In the genomic region with DNA sequence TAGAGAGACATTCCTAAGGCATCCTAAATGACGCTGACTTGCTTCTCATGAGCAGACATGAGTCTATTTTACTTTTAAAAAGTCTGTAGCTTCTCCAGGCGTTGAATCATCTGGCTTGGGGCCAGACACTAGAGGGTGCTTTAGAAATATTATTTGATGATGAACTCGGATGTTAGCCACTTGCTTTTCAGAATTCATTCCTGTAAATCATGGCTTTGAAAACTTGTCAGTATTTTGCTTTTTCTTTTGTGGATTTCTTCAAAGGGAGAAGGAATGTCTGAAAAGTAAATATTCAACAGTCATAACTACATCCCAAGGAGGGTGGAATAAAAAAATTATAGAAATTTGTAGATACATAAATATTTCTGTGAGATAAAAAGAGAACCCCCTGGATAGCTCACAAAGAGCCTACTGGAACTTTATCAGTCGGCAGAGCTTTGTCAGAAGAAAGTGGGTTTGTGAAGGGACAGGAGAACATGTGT, we compare ENCODE assay signal across 8 cellular contexts.
A peak's percentile ranks its signal among the peaks of the same experiment; 100 is the strongest.
DNase-seq lines count a peak whose midpoint lies in the region; ATAC-seq and TF ChIP-seq lines count a peak whose summit lies in the region.

No MANE protein-coding gene starts in this region.

- H2AK9ac ChIP-seq in IMR-90 (replicated peaks; ENCODE audit: low read depth, low read length, poor library complexity): no peak overlapping the region

- 0 out of 3 replicates have a peak overlapping the region, but pooled peaks have one; percentile 12 for H2BK15ac ChIP-seq in IMR-90 (ENCODE audit: low read depth, low read length)

- peak; percentile 27 for TF ChIP-seq RAD21 in IMR-90 (IDR thresholded peaks at IDR 0.05; ENCODE audit: low read length)

- H3K4ac ChIP-seq in IMR-90 (ENCODE audit: low read depth, low read length): peak overlapping the region; percentile 63; the same call in 1 of the 2 replicates

- H3K4me3 ChIP-seq in IMR-90 (ENCODE audit: insufficient read depth, low read depth, low read length) (no peak overlapping the region), left ventricle myocardium inferior (no peak overlapping the region), spleen (no peak overlapping the region)

- peaks cover 11% of the 10 kb centered on the region for H3K4me1 ChIP-seq in IMR-90 (ENCODE audit: control insufficient read depth, insufficient read depth, low read length)
- peaks cover 35% of the 10 kb centered on the region for H3K4me1 ChIP-seq in left ventricle myocardium inferior
- H3K4me1 ChIP-seq in spleen: peaks cover 0 to 3% (median 0%) of the 10 kb centered on the region in 6 donors

- H2AFZ ChIP-seq in IMR-90 (replicated peaks; ENCODE audit: low read length, poor library complexity): no peak overlapping the region

- intact Hi-C loops in IMR-90 (cut with micrococcal nuclease) (loop anchor here (2.0 to 10.0 kb wide), 4 partner anchors 155 to 463 kb away; a partner anchor contains a TSS), left ventricle myocardium inferior (cut with micrococcal nuclease) (no loop called here), spleen (cut with DNase I; ENCODE audit: low total_unique reads) (no loop called here)

- no TSS peak for BruUV-seq in IMR-90 (replicated peaks; lab: Mats Ljungman, UMichigan)

- no CpG with 5 or more reads among the region's 4 CpGs for WGBS in IMR-90 (ENCODE audit: extremely low coverage in 2 of 2, insufficient read length in 1 of 2), 2 experiments
- WGBS in spleen, 5 donors: 43 to 56% (median 52%) methylated on average over 4 of the region's 4 CpGs

- peak overlapping the region in 1 of 2 experiments; percentile 87; a peak in 2 of 4 replicates for H4K8ac ChIP-seq in IMR-90 (ENCODE audit: low read depth in 2 of 2, low read length in 2 of 2)

- POLR2A ChIA-PET in IMR-90 (lab: Charles Lee; ENCODE audit: unreplicated experiment): interaction anchor here (0.7 kb wide), 1 partner anchor 235 kb away, joined by 4 read pairs; no protein-coding TSS in a partner anchor

- peak overlapping the region; percentile 43; the same call in 1 of the 2 replicates for H3K9ac ChIP-seq in IMR-90 (ENCODE audit: low read depth, low read length)

- ATAC-seq in IMR-90 (ENCODE audit: low read depth) (peak; percentile 62), SK-N-SH treated with all-trans-retinoic acid at 6 μM for 48 hours (peak; percentile 53), HG03045 (IDR thresholded peaks at IDR 0.05; ENCODE audit: unreplicated experiment) (no peak)
- ATAC-seq in stimulated activated naive CD8-positive, alpha-beta T cell treated with anti-CD3 and anti-CD28 coated beads, Interleukin-15, amount 100 ng/mL, for 72 hours: no peak

- H3K9me3 ChIP-seq in IMR-90 (ENCODE audit: control insufficient read depth, insufficient read depth, low read length): no peaks in the 10 kb centered on the region
- no peaks in the 10 kb centered on the region for H3K9me3 ChIP-seq in left ventricle myocardium inferior (replicated peaks)
- no peaks in the 10 kb centered on the region for H3K9me3 ChIP-seq in spleen

- H2BK20ac ChIP-seq in IMR-90 (ENCODE audit: low read depth, low read length): 0 out of 2 replicates have a peak overlapping the region, but pooled peaks have one; percentile 44

- no peaks in the 10 kb centered on the region for H3K27me3 ChIP-seq in IMR-90 (ENCODE audit: control insufficient read depth, insufficient read depth, low read length)
- no peaks in the 10 kb centered on the region for H3K27me3 ChIP-seq in left ventricle myocardium inferior (ENCODE audit: low read depth)
- H3K27me3 ChIP-seq in spleen (replicated peaks in 1 of 7): no peaks in the 10 kb centered on the region

- H2BK120ac ChIP-seq in IMR-90 (ENCODE audit: low read depth, low read length): peak overlapping the region; percentile 84

- H4K91ac ChIP-seq in IMR-90 (ENCODE audit: insufficient read depth, low read depth, low read length): peak overlapping the region; percentile 57; the same call in 1 of the 2 replicates

- H3K14ac ChIP-seq in IMR-90 (replicated peaks; ENCODE audit: low read depth, low read length): no peak overlapping the region; the same call in 1 of the 2 replicates

- H3K9me3 Mint-ChIP-seq in stimulated activated naive CD8-positive, alpha-beta T cell treated with anti-CD3 and anti-CD28 coated beads, Interleukin-15, amount 100 ng/mL, for 72 hours: no peaks in the 10 kb centered on the region

- peak overlapping the region; percentile 83 for H2BK5ac ChIP-seq in IMR-90 (ENCODE audit: low read depth, low read length, poor library complexity, severe bottlenecking)

- H3K79me1 ChIP-seq in IMR-90 (ENCODE audit: low read depth in 1 of 2, low read length in 2 of 2): no peaks in the 10 kb centered on the region

- no peak for TF ChIP-seq POLR2A in IMR-90 (IDR thresholded peaks at IDR 0.05; ENCODE audit: low read depth, low read length)
- TF ChIP-seq POLR2A in spleen (IDR thresholded peaks at IDR 0.05): no peak

- peak; percentile 95 for DNase-seq in IMR-90
- DNase-seq in left ventricle myocardium inferior: peak; percentile 69
- peak; percentile 82 for DNase-seq in superior temporal gyrus (ENCODE audit: extremely low spot score)
- no peak for DNase-seq in spleen
- DNase-seq in cerebellum (ENCODE audit: low spot score): no peak
- no peak for DNase-seq in stimulated activated naive CD8-positive, alpha-beta T cell treated with anti-CD3 and anti-CD28 coated beads, Interleukin-15, amount 100 ng/mL, for 72 hours

- H4K20me1 ChIP-seq in IMR-90 (ENCODE audit: insufficient read depth, low read length): no peaks in the 10 kb centered on the region

- peak overlapping the region; percentile 74; the same call in 1 of the 2 replicates for H3K18ac ChIP-seq in IMR-90 (ENCODE audit: low read depth, low read length)

- H3K4me1 Mint-ChIP-seq in stimulated activated naive CD8-positive, alpha-beta T cell treated with anti-CD3 and anti-CD28 coated beads, Interleukin-15, amount 100 ng/mL, for 72 hours: no peaks in the 10 kb centered on the region

- no peaks in the 10 kb centered on the region for H3K27me3 Mint-ChIP-seq in stimulated activated naive CD8-positive, alpha-beta T cell treated with anti-CD3 and anti-CD28 coated beads, Interleukin-15, amount 100 ng/mL, for 72 hours

- no peak overlapping the region for H3K4me3 Mint-ChIP-seq in stimulated activated naive CD8-positive, alpha-beta T cell treated with anti-CD3 and anti-CD28 coated beads, Interleukin-15, amount 100 ng/mL, for 72 hours

- peaks cover 4% of the 10 kb centered on the region for H3K9me1 ChIP-seq in IMR-90 (ENCODE audit: insufficient read depth, low read length)

- dilution Hi-C loops in IMR-90 (cut with HindIII; ENCODE audit: low sequenced_read_pairs, unreplicated experiment): no loop called here

- TF ChIP-seq CTCF in IMR-90 (conservative IDR thresholded peaks at IDR 0.05; ENCODE audit: low read depth, low read length): peak; percentile 44
- TF ChIP-seq CTCF in left ventricle myocardium inferior (IDR thresholded peaks at IDR 0.05; ENCODE audit: borderline replicate concordance): peak; percentile 53
- no peak for TF ChIP-seq CTCF in spleen (IDR thresholded peaks at IDR 0.05 in 8 of 11, conservative IDR thresholded peaks at IDR 0.05 in 3 of 11)

- H3K27ac Mint-ChIP-seq in stimulated activated naive CD8-positive, alpha-beta T cell treated with anti-CD3 and anti-CD28 coated beads, Interleukin-15, amount 100 ng/mL, for 72 hours: no peak overlapping the region

- 0 out of 2 replicates have a peak overlapping the region, but pooled peaks have one; percentile 42 for H2AK5ac ChIP-seq in IMR-90 (ENCODE audit: low read depth, low read length)

- CTCF ChIA-PET in IMR-90 (lab: Yijun Ruan, JAX): interaction anchor here (0.5 to 1.4 kb wide), 8 partner anchors 9 to 599 kb away, joined by 3 to 7 read pairs (median 3); no protein-coding TSS in a partner anchor

- no peak overlapping the region for H3K4me2 ChIP-seq in IMR-90 (ENCODE audit: low read depth, low read length)

- peak overlapping the region; percentile 57; the same call in 1 of the 2 replicates for H3K56ac ChIP-seq in IMR-90 (ENCODE audit: extremely low read depth, insufficient read depth, low read length)

- in situ Hi-C loops in IMR-90 (cut with MboI; ENCODE audit: low sequenced_read_pairs): no loop called here

- H4K5ac ChIP-seq in IMR-90 (ENCODE audit: low read depth, low read length): peak overlapping the region; percentile 42; the same call in 1 of the 2 replicates

- H3K27ac ChIP-seq in IMR-90 (ENCODE audit: insufficient read depth, low read length) (peak overlapping the region; percentile 63; the same call in 1 of the 2 replicates), left ventricle myocardium inferior (replicated peaks) (no peak overlapping the region), spleen (no peak overlapping the region)

- peak overlapping the region; percentile 46; the same call in 1 of the 2 replicates for H3K23ac ChIP-seq in IMR-90 (ENCODE audit: low read depth, low read length)

- no peaks in the 10 kb centered on the region for H3K36me3 ChIP-seq in IMR-90 (ENCODE audit: control insufficient read depth, insufficient read depth, low read length)
- H3K36me3 ChIP-seq in left ventricle myocardium inferior: no peaks in the 10 kb centered on the region
- H3K36me3 ChIP-seq in spleen: no peaks in the 10 kb centered on the region

TF ChIP-seq in IMR-90, 13 proteins besides CTCF, POLR2A, EP300 and RAD21:
- TF ChIP-seq RCOR1 (IDR thresholded peaks at IDR 0.05; ENCODE audit: insufficient replicate concordance, low read length) (no peak), CEBPB (IDR thresholded peaks at IDR 0.05; ENCODE audit: low read depth, low read length) (no peak), SMC3 (IDR thresholded peaks at IDR 0.05; ENCODE audit: low read depth, low read length) (peak; percentile 20; the same call in 1 of the 2 replicates), MXI1 (IDR thresholded peaks at IDR 0.05; ENCODE audit: borderline replicate concordance, low read depth, low read length) (no peak), FOS (IDR thresholded peaks at IDR 0.05; ENCODE audit: low read depth, low read length) (0 out of 2 replicates have a peak, but pooled peaks have one; percentile 20), NFE2L2 (IDR thresholded peaks at IDR 0.05; ENCODE audit: low read depth, low read length) (no peak)
TF ChIP-seq in IMR-90: peak in this region for 2.

TF ChIP-seq in SK-N-SH treated with all-trans-retinoic acid at 6 μM for 48 hours, 23 proteins besides CTCF, POLR2A, EP300 and RAD21:
- peak; percentile 83 for TF ChIP-seq ISL1 (CRISPR knock-in tag; IDR thresholded peaks at IDR 0.05)
- TF ChIP-seq TOX (CRISPR knock-in tag; IDR thresholded peaks at IDR 0.05; ENCODE audit: borderline replicate concordance): no peak

Comparison
In these comparisons a context has a peak if more than half of its experiments do, and no peak if none do; other contexts are left out.
1. ATAC-seq: peak in IMR-90 (single experiment) and SK-N-SH treated with all-trans-retinoic acid at 6 μM for 48 hours (single experiment); none in HG03045 (single experiment) and stimulated activated naive CD8-positive, alpha-beta T cell treated with anti-CD3 and anti-CD28 coated beads, Interleukin-15, amount 100 ng/mL, for 72 hours (single experiment).
2. DNase-seq: peak in IMR-90 (single experiment), left ventricle myocardium inferior (single experiment) and superior temporal gyrus (single experiment); none in spleen (single experiment), cerebellum (single experiment) and stimulated activated naive CD8-positive, alpha-beta T cell treated with anti-CD3 and anti-CD28 coated beads, Interleukin-15, amount 100 ng/mL, for 72 hours (0 of 2).
3. CTCF ChIP-seq: peak in IMR-90 (single experiment) and left ventricle myocardium inferior (single experiment); none in spleen (0 of 11).